Comparison of ENCODE assay signal across 18 cellular contexts in the genomic region with DNA sequence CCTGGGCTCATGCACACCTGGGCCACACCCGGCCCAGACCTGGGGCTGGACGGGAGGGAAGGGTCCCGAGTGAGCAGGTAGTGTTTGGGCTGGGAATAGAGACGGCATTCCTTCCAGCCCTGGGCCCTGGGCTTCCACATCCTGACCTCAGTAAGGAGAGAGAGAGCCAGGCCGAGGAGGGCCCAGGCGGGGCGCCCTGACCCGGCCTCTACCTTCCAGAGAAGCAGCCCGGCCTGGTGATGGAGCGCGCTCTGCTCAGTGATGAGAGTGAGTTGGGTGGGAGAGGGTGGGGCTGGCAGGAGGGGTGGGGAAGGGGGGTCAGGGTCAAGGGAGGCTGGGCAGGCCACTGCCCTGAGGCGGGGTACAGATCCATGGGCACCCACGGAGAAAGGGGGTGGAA. TPM values are rescaled to one million over a fixed set of nuclear protein-coding genes. Genes with fewer than 3 reads are reported as not detected.
DNase-seq lines count a peak whose midpoint lies in the region; ATAC-seq and TF ChIP-seq lines count a peak whose summit lies in the region.
"Had no signal": no experiment of that assay in that cellular context is flagged by ENCODE, and none has a peak within 500 bp of the region (broad histone marks: within the 10 kb centered on the region; RNA-seq: fewer than 3 reads in every experiment).

No MANE protein-coding gene starts in this region.

- no peak overlapping the region for H2AK5ac ChIP-seq in neuronal stem cell (ENCODE audit: low read depth, low read length)

- no peak overlapping the region for H2BK15ac ChIP-seq in neuronal stem cell (ENCODE audit: low read length)

- WGBS in neuronal stem cell (ENCODE audit: extremely low coverage in 2 of 2, insufficient read length in 2 of 2, insufficient replicate concordance in 1 of 2), 2 donors = no CpG with 5 or more reads among the region's 13 CpGs

- intact Hi-C loops in dendritic cell treated with granulocyte-macrophage colony-stimulating factor and Interleukin-4, amounts not matched to agents 40 ng/mL and 50 ng/mL, for 4 days (cut with micrococcal nuclease) = no loop called here
- intact Hi-C loops in upper lobe of right lung (cut with DNase I) = no loop called here
- intact Hi-C loops in uterus (cut with DNase I; ENCODE audit: low total_unique reads) = no loop called here

- peaks cover 3% of the 10 kb centered on the region for H3K79me1 ChIP-seq in neuronal stem cell (ENCODE audit: low read depth, low read length)

- H2BK5ac ChIP-seq in neuronal stem cell (ENCODE audit: low read length) = no peak overlapping the region

- ATAC-seq in upper lobe of right lung (no peak), GM21423 (IDR thresholded peaks at IDR 0.05; ENCODE audit: unreplicated experiment) (no peak)
- ATAC-seq: HepG2 had no signal

- no peak for TF ChIP-seq POLR2A in uterus (IDR thresholded peaks at IDR 0.05)

- H3K4me3 ChIP-seq in BLaER1 treated with 17β-estradiol and CSF1 and Interleukin-3, amounts not matched to agents 10 nM and 100 nM = no peak overlapping the region
- no peak overlapping the region for H3K4me3 ChIP-seq in neuronal stem cell (ENCODE audit: low read length in 2 of 2)
- H3K4me3 ChIP-seq in upper lobe of right lung = no peak overlapping the region
- no peak overlapping the region for H3K4me3 ChIP-seq in uterus

- no peak overlapping the region for H3K4ac ChIP-seq in neuronal stem cell (ENCODE audit: low read length)

- H3K18ac ChIP-seq in neuronal stem cell (ENCODE audit: low read length) = no peak overlapping the region

- H3K36me3 Mint-ChIP-seq in dendritic cell treated with granulocyte-macrophage colony-stimulating factor and Interleukin-4, amounts not matched to agents 40 ng/mL and 50 ng/mL, for 4 days (ENCODE audit: low read depth) = no peaks in the 10 kb centered on the region
- H3K36me3 Mint-ChIP-seq: CD4-positive, alpha-beta memory T cell had no signal

- no peaks in the 10 kb centered on the region for H3K27me3 Mint-ChIP-seq in dendritic cell treated with granulocyte-macrophage colony-stimulating factor and Interleukin-4, amounts not matched to agents 40 ng/mL and 50 ng/mL, for 4 days
- H3K27me3 Mint-ChIP-seq: CD4-positive, alpha-beta memory T cell; IgD-negative memory B cell had no signal

- H3K36me3 ChIP-seq in BLaER1 treated with 17β-estradiol and CSF1 and Interleukin-3, amounts not matched to agents 10 nM and 100 nM = peaks cover 0 to 9% (median 0%) of the 10 kb centered on the region in 11 experiments; a peak in 3 of 22 replicates
- peaks cover 0 to 5% of the 10 kb centered on the region in 2 donors for H3K36me3 ChIP-seq in neuronal stem cell (replicated peaks in 1 of 2; ENCODE audit: control insufficient read depth in 2 of 2, insufficient read depth in 2 of 2, low read length in 2 of 2)
- H3K36me3 ChIP-seq in upper lobe of right lung = no peaks in the 10 kb centered on the region
- no peaks in the 10 kb centered on the region for H3K36me3 ChIP-seq in uterus
- H3K36me3 ChIP-seq: BE2C had no signal

- no peak for DNase-seq in neuronal stem cell (ENCODE audit: low spot score)
- no peak for DNase-seq in upper lobe of right lung
- no peak for DNase-seq in uterus
- DNase-seq: ACHN; BE2C; CD4-positive, alpha-beta memory T cell; DMS153; DMS79; GDM1; H9 had no signal

- H2BK120ac ChIP-seq in neuronal stem cell (ENCODE audit: low read depth, low read length) = no peak overlapping the region

- no peaks in the 10 kb centered on the region for H3K9me3 ChIP-seq in BLaER1 treated with 17β-estradiol and CSF1 and Interleukin-3, amounts not matched to agents 10 nM and 100 nM (replicated peaks in 1 of 11)
- H3K9me3 ChIP-seq in neuronal stem cell (replicated peaks in 1 of 2; ENCODE audit: control insufficient read depth in 2 of 2, insufficient read depth in 1 of 2, low read depth in 1 of 2, low read length in 2 of 2) = peaks cover 0 to 2% of the 10 kb centered on the region in 2 donors
- H3K9me3 ChIP-seq in upper lobe of right lung = no peaks in the 10 kb centered on the region
- H3K9me3 ChIP-seq in uterus = no peaks in the 10 kb centered on the region
- H3K9me3 ChIP-seq: BE2C had no signal

- peak overlapping the region; percentile 40 to 79 (median 65); a peak in 17 of 22 replicates for H3K4me2 ChIP-seq in BLaER1 treated with 17β-estradiol and CSF1 and Interleukin-3, amounts not matched to agents 10 nM and 100 nM
- no peak overlapping the region for H3K4me2 ChIP-seq in neuronal stem cell (ENCODE audit: insufficient read depth, low read length, poor library complexity, severe bottlenecking)

- peak overlapping the region; percentile 19 for H4K8ac ChIP-seq in neuronal stem cell (ENCODE audit: low read depth, low read length)

- H3K23ac ChIP-seq in neuronal stem cell (ENCODE audit: low read depth, low read length, poor library complexity) = peak overlapping the region; percentile 31

- no peak for TF ChIP-seq CTCF in upper lobe of right lung (IDR thresholded peaks at IDR 0.05)
- TF ChIP-seq CTCF in uterus (IDR thresholded peaks at IDR 0.05) = no peak

- peaks cover 38 to 56% (median 46%) of the 10 kb centered on the region in 10 experiments for H3K4me1 ChIP-seq in BLaER1 treated with 17β-estradiol and CSF1 and Interleukin-3, amounts not matched to agents 10 nM and 100 nM
- H3K4me1 ChIP-seq in neuronal stem cell (ENCODE audit: control insufficient read depth in 2 of 2, insufficient read depth in 1 of 2, low read depth in 1 of 2, low read length in 2 of 2) (peaks cover 0 to 15% of the 10 kb centered on the region in 2 donors), upper lobe of right lung (no peaks in the 10 kb centered on the region), uterus (no peaks in the 10 kb centered on the region)
- H3K4me1 ChIP-seq: BE2C had no signal

- H3K27ac Mint-ChIP-seq in dendritic cell treated with granulocyte-macrophage colony-stimulating factor and Interleukin-4, amounts not matched to agents 40 ng/mL and 50 ng/mL, for 4 days = peak overlapping the region; percentile 53
- H3K27ac Mint-ChIP-seq: CD4-positive, alpha-beta memory T cell had no signal

- peak overlapping the region in 5 of 11 experiments; percentile 19 to 54 (median 46); a peak in 6 of 22 replicates for H3K9ac ChIP-seq in BLaER1 treated with 17β-estradiol and CSF1 and Interleukin-3, amounts not matched to agents 10 nM and 100 nM
- peak overlapping the region; percentile 63 for H3K9ac ChIP-seq in neuronal stem cell (ENCODE audit: low read depth, low read length, poor library complexity)

- H2AFZ ChIP-seq in neuronal stem cell (ENCODE audit: low read length) = no peak overlapping the region

- peaks cover 31% of the 10 kb centered on the region for H3K4me1 Mint-ChIP-seq in dendritic cell treated with granulocyte-macrophage colony-stimulating factor and Interleukin-4, amounts not matched to agents 40 ng/mL and 50 ng/mL, for 4 days (ENCODE audit: low read depth)
- H3K4me1 Mint-ChIP-seq: CD4-positive, alpha-beta memory T cell had no signal

- peak overlapping the region in 7 of 11 experiments; percentile 30 to 68 (median 43); a peak in 9 of 22 replicates for H3K27ac ChIP-seq in BLaER1 treated with 17β-estradiol and CSF1 and Interleukin-3, amounts not matched to agents 10 nM and 100 nM
- H3K27ac ChIP-seq in neuronal stem cell (replicated peaks; ENCODE audit: low read length) = no peak overlapping the region
- no peak overlapping the region for H3K27ac ChIP-seq in upper lobe of right lung
- H3K27ac ChIP-seq in uterus = no peak overlapping the region

- H3K27me3 ChIP-seq in BLaER1 treated with 17β-estradiol and CSF1 and Interleukin-3, amounts not matched to agents 10 nM and 100 nM = no peaks in the 10 kb centered on the region
- H3K27me3 ChIP-seq in neuronal stem cell (ENCODE audit: control insufficient read depth in 3 of 3, insufficient read depth in 3 of 3, low read depth in 1 of 3, low read length in 3 of 3) (peaks cover 0 to 9% (median 0%) of the 10 kb centered on the region in 3 experiments), upper lobe of right lung (no peaks in the 10 kb centered on the region), uterus (no peaks in the 10 kb centered on the region)
- H3K27me3 ChIP-seq: BE2C had no signal

- H3K9me3 Mint-ChIP-seq in dendritic cell treated with granulocyte-macrophage colony-stimulating factor and Interleukin-4, amounts not matched to agents 40 ng/mL and 50 ng/mL, for 4 days = no peaks in the 10 kb centered on the region
- H3K9me3 Mint-ChIP-seq: CD14-positive monocyte, H9, IgD-negative memory B cell had no signal

- H4K20me1 ChIP-seq in BLaER1 treated with 17β-estradiol and CSF1 and Interleukin-3, amounts not matched to agents 10 nM and 100 nM = no peaks in the 10 kb centered on the region

- H3K4me3 Mint-ChIP-seq in dendritic cell treated with granulocyte-macrophage colony-stimulating factor and Interleukin-4, amounts not matched to agents 40 ng/mL and 50 ng/mL, for 4 days = no peak overlapping the region
- H3K4me3 Mint-ChIP-seq: CD14-positive monocyte; CD4-positive, alpha-beta memory T cell; H9; IgD-negative memory B cell had no signal

- H3K14ac ChIP-seq in neuronal stem cell (ENCODE audit: low read length) = no peak overlapping the region

- no peak overlapping the region for H2BK12ac ChIP-seq in neuronal stem cell (ENCODE audit: low read length)

- H4K91ac ChIP-seq in neuronal stem cell (ENCODE audit: low read depth, low read length, poor library complexity) = no peak overlapping the region

RNA-seq across cellular contexts. Expression of gene MYO15B, which starts 13.6 kb away (rescaled TPM):
- polyA plus RNA-seq in neuronal stem cell (2013, experiment 1 of 2) = 8.5 TPM
- 8.9 TPM for polyA plus RNA-seq in neuronal stem cell (2013, experiment 2 of 2)
- 193 TPM for total RNA-seq in upper lobe of right lung
- total RNA-seq in uterus = 100 to 1,000 TPM; 119 to 610 (median 170) TPM

RNA-seq across cellular contexts. Expression of gene LLGL2, which starts 48.5 kb away (rescaled TPM):
- 25.2 TPM for polyA plus RNA-seq in neuronal stem cell (2013, experiment 1 of 2)
- 26.4 TPM for polyA plus RNA-seq in neuronal stem cell (2013, experiment 2 of 2)
- total RNA-seq in upper lobe of right lung (133 TPM), uterus (10 to 100 TPM in 3 of 4 donors, 1 to 10 TPM in 1; 3.1 to 31.9 (median 14.0) TPM)

RNA-seq across cellular contexts. Expression of gene TSEN54, which starts 57.7 kb away (rescaled TPM):
- 21.2 TPM for polyA plus RNA-seq in neuronal stem cell (2013, experiment 1 of 2)
- 24.0 TPM for polyA plus RNA-seq in neuronal stem cell (2013, experiment 2 of 2)
- total RNA-seq in upper lobe of right lung (21.6 TPM), uterus (100 to 1,000 TPM in 1 of 4 donors, 10 to 100 TPM in 3; 17.4 to 102 (median 20.6) TPM)

RNA-seq across cellular contexts. Expression of gene CASKIN2, which starts 58.7 kb away (rescaled TPM):
- polyA plus RNA-seq in neuronal stem cell (2013, experiment 1 of 2) = 7.5 TPM
- polyA plus RNA-seq in neuronal stem cell (2013, experiment 2 of 2) = 7.9 TPM
- total RNA-seq in upper lobe of right lung (101 TPM), uterus (100 to 1,000 TPM in 1 of 4 donors, 10 to 100 TPM in 1, 1 to 10 TPM in 2; 7.4 to 122 (median 15.5) TPM)
- polyA plus RNA-seq: CD14-positive monocyte; CD4-positive, alpha-beta memory T cell; IgD-negative memory B cell had no signal

RNA-seq across cellular contexts. Expression of gene SMIM5, which starts 59.2 kb away (rescaled TPM):
- polyA plus RNA-seq in neuronal stem cell (2013, experiment 1 of 2) = not detected
- not detected for polyA plus RNA-seq in neuronal stem cell (2013, experiment 2 of 2)
- total RNA-seq in upper lobe of right lung (0.84 TPM), uterus (1 to 10 TPM in 1 of 4 donors, under 1 TPM in 1, not detected in 2; 0.85 to 2.2 TPM)
- total RNA-seq: CD4-positive, alpha-beta memory T cell; Daoy; H1; HepG2 had no signal
- polyA plus RNA-seq: CD4-positive, alpha-beta memory T cell; H1; HepG2 had no signal

Comparison
In these comparisons a context has a peak if more than half of its experiments do, and no peak if none do; other contexts are left out.
1. H3K27ac ChIP-seq: peak in BLaER1 treated with 17β-estradiol and CSF1 and Interleukin-3, amounts not matched to agents 10 nM and 100 nM (7 of 11); none in neuronal stem cell (single experiment), upper lobe of right lung (single experiment) and uterus (0 of 2).